ENCODE assay signal across 12 cellular contexts in the genomic region with DNA sequence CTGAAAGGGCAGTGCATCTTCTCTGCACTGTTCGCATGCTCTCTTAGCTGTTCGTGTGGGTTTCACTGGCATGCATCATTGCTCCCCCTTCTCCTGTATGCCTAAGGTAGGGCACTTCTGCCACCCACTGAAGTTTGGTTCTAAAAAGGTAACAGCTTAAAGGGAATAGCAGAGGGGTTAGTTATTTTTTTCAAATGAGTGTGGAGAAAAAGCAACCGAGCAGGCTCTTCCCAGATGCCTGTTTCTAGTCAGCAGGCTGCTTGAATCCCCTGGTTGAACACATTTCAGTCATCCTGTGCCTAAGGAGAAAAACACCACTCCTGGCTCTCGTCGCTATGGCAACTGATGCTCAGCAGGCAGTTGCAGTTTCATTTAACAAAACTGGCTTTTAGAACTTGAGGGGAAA.
DNase-seq lines count a peak whose midpoint lies in the region; ATAC-seq and TF ChIP-seq lines count a peak whose summit lies in the region.
"Had no signal": no experiment of that assay in that cellular context is flagged by ENCODE, and none has a peak within 500 bp of the region (broad histone marks: within the 10 kb centered on the region; RNA-seq: fewer than 3 reads in every experiment).

No MANE protein-coding gene starts in this region.

- no peaks in the 10 kb centered on the region for H4K20me1 ChIP-seq in osteoblast (ENCODE audit: insufficient read depth, low read length)

- no peaks in the 10 kb centered on the region for H3K79me2 ChIP-seq in osteoblast (ENCODE audit: insufficient read depth, low read length)

- intact Hi-C loops in head of caudate nucleus (cut with DNase I), result no loop called here

- ATAC-seq in GM18519 (IDR thresholded peaks at IDR 0.05; ENCODE audit: low FRiP score, unreplicated experiment) (peak; percentile 87), GM19452 (IDR thresholded peaks at IDR 0.05; ENCODE audit: unreplicated experiment) (peak; percentile 56), HG03135 (IDR thresholded peaks at IDR 0.05; ENCODE audit: unreplicated experiment) (peak; percentile 65), GM21737 (IDR thresholded peaks at IDR 0.05; ENCODE audit: unreplicated experiment) (no peak)

- no peaks in the 10 kb centered on the region for H3K36me3 ChIP-seq in osteoblast (ENCODE audit: insufficient read depth, low read length)
- H3K36me3 ChIP-seq: MG63, vagina had no signal

- H2AFZ ChIP-seq in osteoblast (ENCODE audit: low read length), result no peak overlapping the region

- H3K4me1 ChIP-seq in osteoblast (ENCODE audit: insufficient read depth, low read length), result no peaks in the 10 kb centered on the region
- H3K4me1 ChIP-seq: vagina had no signal

- no peaks in the 10 kb centered on the region for H3K27me3 ChIP-seq in osteoblast (ENCODE audit: insufficient read depth, low read length)
- H3K27me3 ChIP-seq: MG63, vagina had no signal

- H3K9me3 ChIP-seq in osteoblast (ENCODE audit: low read depth, low read length), result no peaks in the 10 kb centered on the region
- H3K9me3 ChIP-seq: MG63, vagina had no signal

- H3K4me2 ChIP-seq in osteoblast (ENCODE audit: insufficient read depth, low read length), result no peak overlapping the region

- no peak overlapping the region for H3K4me3 ChIP-seq in osteoblast (ENCODE audit: insufficient read depth, low read length)
- H3K4me3 ChIP-seq: MG63, vagina had no signal

- peak in 40 of 42 donors; percentile 15 to 85 (median 58) for DNase-seq in head of caudate nucleus
- DNase-seq in kidney tubule cell (ENCODE audit: low spot score), result no peak
- no peak for DNase-seq in osteoblast (ENCODE audit: insufficient read length, low spot score, missing footprints)
- DNase-seq: activated naive CD4-positive, alpha-beta T cell treated with anti-CD3 and anti-CD28 coated beads, Interleukin-2, amount 50 U/mL, for 16 hours; mesenchymal stem cell; MG63; stimulated activated CD4-positive, alpha-beta T cell treated with anti-CD3 and anti-CD28 coated beads, Interleukin-2, amount 100 ng/mL, for 24 hours had no signal

- no peak for TF ChIP-seq CTCF in osteoblast (IDR thresholded peaks at IDR 0.05; ENCODE audit: extremely low read depth, low read depth, low read length)

- no peak overlapping the region for H3K27ac ChIP-seq in osteoblast (ENCODE audit: low read depth, low read length)
- H3K27ac ChIP-seq: vagina had no signal

Comparison
In these comparisons a context has a peak if more than half of its experiments do, and no peak if none do; other contexts are left out.
1. DNase-seq: peak in head of caudate nucleus (40 of 42); none in kidney tubule cell (single experiment) and osteoblast (single experiment).